In genomic region chr17:59620064-59620359, GRCh38 we compare ENCODE assay signal across 8 cellular contexts. TPM values are rescaled to one million over a fixed set of nuclear protein-coding genes. Genes with fewer than 3 reads are reported as not detected.
DNase-seq lines count a peak whose midpoint lies in the region; ATAC-seq, FAIRE-seq and TF ChIP-seq lines count a peak whose summit lies in the region.

No MANE protein-coding gene starts in this region.

- peaks cover 14% of the 10 kb centered on the region for H4K20me1 ChIP-seq in endothelial cell of umbilical vein (replicated peaks; ENCODE audit: control insufficient read depth, extremely low read depth, insufficient read depth, low read length)

- H3K4me1 ChIP-seq in ES-I3 (ENCODE audit: insufficient read depth, low read length) (peaks cover 28% of the 10 kb centered on the region; the same call in 1 of the 2 replicates), NT2/D1 (ENCODE audit: insufficient read depth, insufficient read length) (no peaks in the 10 kb centered on the region), endothelial cell of umbilical vein (ENCODE audit: control insufficient read depth, extremely low read depth, insufficient read depth, low read length) (peaks cover 42% of the 10 kb centered on the region), ovary (ENCODE audit: insufficient read depth) (peaks cover 4% of the 10 kb centered on the region)

- H3K79me2 ChIP-seq in endothelial cell of umbilical vein (ENCODE audit: control insufficient read depth, insufficient read depth, low read length), result peaks cover 60% of the 10 kb centered on the region

- POLR2A ChIA-PET in endothelial cell of umbilical vein (lab: Charles Lee), result interaction anchor here (1.1 to 1.6 kb wide), 5 partner anchors 49 to 210 kb away, joined by 3 to 8 read pairs (median 4); partner anchors contain the start of genes PTRH2 and VMP1

- H3K36me3 ChIP-seq in ES-I3 (ENCODE audit: insufficient read depth, low read length) (no peaks in the 10 kb centered on the region), NT2/D1 (ENCODE audit: insufficient read depth, insufficient read length, low read length) (peaks cover 33% of the 10 kb centered on the region), endothelial cell of umbilical vein (ENCODE audit: control insufficient read depth in 2 of 2, extremely low read depth in 1 of 2, insufficient read depth in 2 of 2, low read length in 2 of 2) (peaks cover 0 to 2% of the 10 kb centered on the region in 2 experiments), ovary (no peaks in the 10 kb centered on the region)

- H3K4me3 ChIP-seq in NT2/D1 (ENCODE audit: insufficient read length, low read depth), result peak overlapping the region; percentile 94
- peak overlapping the region; percentile 81 to 94 (median 93) for H3K4me3 ChIP-seq in endothelial cell of umbilical vein (replicated peaks in 1 of 3; ENCODE audit: insufficient read depth in 1 of 3, low read depth in 1 of 3, low read length in 3 of 3)
- peak overlapping the region; percentile 97 for H3K4me3 ChIP-seq in ovary

- TF ChIP-seq CTCF in endothelial cell of umbilical vein (IDR thresholded peaks at IDR 0.05; ENCODE audit: extremely low read depth in 1 of 2, insufficient read depth in 1 of 2, low read depth in 1 of 2, low read length in 2 of 2) (no peak), ovary (IDR thresholded peaks at IDR 0.05) (no peak)

- TF ChIP-seq POLR2A in endothelial cell of umbilical vein (IDR thresholded peaks at IDR 0.05; ENCODE audit: low read depth, low read length) (no peak), ovary (IDR thresholded peaks at IDR 0.05) (no peak)

- DNase-seq in NT2/D1 (ENCODE audit: low read depth, low spot score) (no peak), endothelial cell of umbilical vein (ENCODE audit: low read depth, low spot score) (no peak), ovary (no peak), cortex of kidney (lab: John Stamatoyannopoulos, UW) (no peak), EL (no peak), GM19238 (ENCODE audit: insufficient read length, low spot score) (no peak)

- H3K27ac ChIP-seq in endothelial cell of umbilical vein (ENCODE audit: insufficient read depth, low read depth, low read length) (peak overlapping the region; percentile 91), ovary (peak overlapping the region; percentile 97)

- H3K9me1 ChIP-seq in endothelial cell of umbilical vein (replicated peaks; ENCODE audit: control insufficient read depth, extremely low read depth, insufficient read depth, low read length), result no peaks in the 10 kb centered on the region

- H3K9me3 ChIP-seq in ES-I3 (ENCODE audit: control insufficient read depth, insufficient read depth, low read length) (no peaks in the 10 kb centered on the region), NT2/D1 (ENCODE audit: insufficient read depth, low read length) (no peaks in the 10 kb centered on the region), endothelial cell of umbilical vein (replicated peaks; ENCODE audit: control insufficient read depth, insufficient read depth, low read length) (no peaks in the 10 kb centered on the region), ovary (no peaks in the 10 kb centered on the region)

- BruUV-seq in endothelial cell of umbilical vein (replicated peaks; lab: Mats Ljungman, UMichigan), result no TSS peak

- intact Hi-C loops in endothelial cell of umbilical vein (cut with micrococcal nuclease) (loop anchor here (2.0 kb wide), 1 partner anchor 15 kb away; no protein-coding TSS in a partner anchor), ovary (cut with DNase I) (no loop called here)

- dilution Hi-C loops in endothelial cell of umbilical vein (cut with MboI; ENCODE audit: extremely low pct_ligation_motif_present, low sequenced_read_pairs), result no loop called here

- H3K27me3 ChIP-seq in NT2/D1 (ENCODE audit: insufficient read depth, insufficient read length) (no peaks in the 10 kb centered on the region), endothelial cell of umbilical vein (ENCODE audit: control insufficient read depth in 2 of 2, insufficient read depth in 2 of 2, low read length in 2 of 2) (no peaks in the 10 kb centered on the region), ovary (no peaks in the 10 kb centered on the region)

- ATAC-seq in HG02852 (IDR thresholded peaks at IDR 0.05; ENCODE audit: unreplicated experiment), result no peak

- H2AFZ ChIP-seq in endothelial cell of umbilical vein (ENCODE audit: low read depth, low read length), result peak overlapping the region; percentile 9

- 0% methylated on average over 13 of the region's 13 CpGs for WGBS in ovary, 3 donors

- no peak for FAIRE-seq in endothelial cell of umbilical vein (lab: Jason Lieb, UNC)

- TF ChIP-seq EP300 in ovary (IDR thresholded peaks at IDR 0.05), result no peak

- CTCF ChIA-PET in endothelial cell of umbilical vein (lab: Charles Lee), result interaction anchor here (1.1 to 2.0 kb wide), 2 partner anchors 55 to 239 kb away, joined by 3 to 7 read pairs; partner anchors contain the start of gene DHX40

- H3K4me2 ChIP-seq in endothelial cell of umbilical vein (ENCODE audit: insufficient read depth, low read length), result peak overlapping the region; percentile 60

- H3K9ac ChIP-seq in ES-I3 (ENCODE audit: low read depth, low read length) (peak overlapping the region; percentile 84), NT2/D1 (ENCODE audit: insufficient read length, low read depth) (peak overlapping the region; percentile 97), endothelial cell of umbilical vein (replicated peaks; ENCODE audit: extremely low read depth, insufficient read depth, low read length) (peak overlapping the region; percentile 98)

TF ChIP-seq in endothelial cell of umbilical vein, 7 proteins besides CTCF, POLR2A, EP300 and RAD21:
- no peak for TF ChIP-seq FOS (IDR thresholded peaks at IDR 0.05; ENCODE audit: borderline replicate concordance, insufficient read depth, low read length)
- TF ChIP-seq MAX (IDR thresholded peaks at IDR 0.05; ENCODE audit: insufficient read depth, insufficient read length), result no peak
- TF ChIP-seq JUN (IDR thresholded peaks at IDR 0.05; ENCODE audit: borderline replicate concordance, insufficient read depth, insufficient read length, low read depth), result no peak
- TF ChIP-seq GATA2 (IDR thresholded peaks at IDR 0.05; ENCODE audit: insufficient read depth, insufficient read length, low read depth, low read length), result no peak
- TF ChIP-seq EZH2 (IDR thresholded peaks at IDR 0.05; ENCODE audit: borderline replicate concordance, low read depth, low read length, severe bottlenecking), result no peak
- no peak for TF ChIP-seq POLR2AphosphoS5 (IDR thresholded peaks at IDR 0.05; ENCODE audit: insufficient read depth, low read depth, low read length)
TF ChIP-seq in endothelial cell of umbilical vein: peak in this region for 0.

RNA-seq across cellular contexts. Expression of gene CLTC, which starts 0.3 kb away (rescaled TPM):
- total RNA-seq in endothelial cell of umbilical vein, result 317 and 326 TPM in 2 replicates
- polyA plus RNA-seq in endothelial cell of umbilical vein, result 164 and 169 TPM in 2 replicates
- 292 and 313 TPM in 2 replicates for polyA plus RNA-seq in endothelial cell of umbilical vein (2011; cell fraction: cytosol; rRNA removed)
- polyA plus RNA-seq in endothelial cell of umbilical vein (2011; cell fraction: nucleus; rRNA removed), result 284 and 338 TPM in 2 replicates
- 240 and 294 TPM in 2 replicates for polyA plus RNA-seq in endothelial cell of umbilical vein (2012)
- polyA minus RNA-seq in endothelial cell of umbilical vein, result 694 and 730 TPM in 2 replicates
- polyA minus RNA-seq in endothelial cell of umbilical vein (2011; cell fraction: cytosol; rRNA and poly(A)+ RNA removed), result 195 TPM
- polyA minus RNA-seq in endothelial cell of umbilical vein (2011; cell fraction: nucleus; rRNA and poly(A)+ RNA removed), result 248 and 392 TPM in 2 replicates
- 100 to 1,000 TPM; 139 to 219 (median 175) TPM for total RNA-seq in ovary
- 100 to 1,000 TPM in 1 of 2 donors, 10 to 100 TPM in 1; 71.4 to 124 TPM for polyA plus RNA-seq in ovary

RNA-seq across cellular contexts. Expression of gene DHX40, which starts 54.6 kb away (rescaled TPM):
- total RNA-seq in endothelial cell of umbilical vein, result 28.6 and 29.7 TPM in 2 replicates
- 11.6 and 14.0 TPM in 2 replicates for polyA plus RNA-seq in endothelial cell of umbilical vein
- 17.8 and 18.9 TPM in 2 replicates for polyA plus RNA-seq in endothelial cell of umbilical vein (2011; cell fraction: cytosol; rRNA removed)
- polyA plus RNA-seq in endothelial cell of umbilical vein (2011; cell fraction: nucleus; rRNA removed), result 22.3 and 29.6 TPM in 2 replicates
- polyA plus RNA-seq in endothelial cell of umbilical vein (2012), result 30.3 and 33.9 TPM in 2 replicates
- polyA minus RNA-seq in endothelial cell of umbilical vein, result 22.1 and 23.1 TPM in 2 replicates
- polyA minus RNA-seq in endothelial cell of umbilical vein (2011; cell fraction: cytosol; rRNA and poly(A)+ RNA removed), result 36.0 TPM
- 25.9 and 32.8 TPM in 2 replicates for polyA minus RNA-seq in endothelial cell of umbilical vein (2011; cell fraction: nucleus; rRNA and poly(A)+ RNA removed)
- 10 to 100 TPM; 30.1 to 45.6 (median 36.9) TPM for total RNA-seq in ovary
- 10 to 100 TPM; 24.9 to 44.9 TPM for polyA plus RNA-seq in ovary
